In genomic region chr14:49620182-49621113, GRCh38 we compare ENCODE assay signal across 1 cellular context.
TF ChIP-seq lines count a peak whose summit lies in the region.

Gene MGAT2, plus strand, starts transcription at chr14:49620799. Its CDS starts 470 bp downstream, at chr14:49621269.
Gene RPL36AL, minus strand, starts transcription at chr14:49620626. Its CDS starts 1,522 bp downstream, at chr14:49619104.

TF ChIP-seq in K562, 482 proteins besides CTCF, POLR2A, EP300 and RAD21 (continued from another document):
- no peak for TF ChIP-seq ZNF133 (CRISPR knock-in tag; IDR thresholded peaks at IDR 0.05)
- peak; percentile 49 for TF ChIP-seq CHD1 (IDR thresholded peaks at IDR 0.05; ENCODE audit: low read length)
- TF ChIP-seq SETDB1 (IDR thresholded peaks at IDR 0.05; ENCODE audit: low read length), result no peak
- TF ChIP-seq EP400 (IDR thresholded peaks at IDR 0.05), result peak; percentile 98
- TF ChIP-seq TAF15 (IDR thresholded peaks at IDR 0.05; ENCODE audit: low read depth, low read length), result no peak
- TF ChIP-seq FIP1L1 (IDR thresholded peaks at IDR 0.05; ENCODE audit: low read depth, low read length, poor library complexity, severe bottlenecking), result peak; percentile 44
- peak; percentile 67 for TF ChIP-seq TAF7 (tag; IDR thresholded peaks at IDR 0.05)
- no peak for TF ChIP-seq FOXA1 (IDR thresholded peaks at IDR 0.05; ENCODE audit: borderline replicate concordance)
- TF ChIP-seq NBN (IDR thresholded peaks at IDR 0.05; ENCODE audit: low read depth), result 0 out of 2 replicates have a peak, but pooled peaks have one; percentile 26
